Comparison of ENCODE assay signal across 8 cellular contexts in the genomic region with DNA sequence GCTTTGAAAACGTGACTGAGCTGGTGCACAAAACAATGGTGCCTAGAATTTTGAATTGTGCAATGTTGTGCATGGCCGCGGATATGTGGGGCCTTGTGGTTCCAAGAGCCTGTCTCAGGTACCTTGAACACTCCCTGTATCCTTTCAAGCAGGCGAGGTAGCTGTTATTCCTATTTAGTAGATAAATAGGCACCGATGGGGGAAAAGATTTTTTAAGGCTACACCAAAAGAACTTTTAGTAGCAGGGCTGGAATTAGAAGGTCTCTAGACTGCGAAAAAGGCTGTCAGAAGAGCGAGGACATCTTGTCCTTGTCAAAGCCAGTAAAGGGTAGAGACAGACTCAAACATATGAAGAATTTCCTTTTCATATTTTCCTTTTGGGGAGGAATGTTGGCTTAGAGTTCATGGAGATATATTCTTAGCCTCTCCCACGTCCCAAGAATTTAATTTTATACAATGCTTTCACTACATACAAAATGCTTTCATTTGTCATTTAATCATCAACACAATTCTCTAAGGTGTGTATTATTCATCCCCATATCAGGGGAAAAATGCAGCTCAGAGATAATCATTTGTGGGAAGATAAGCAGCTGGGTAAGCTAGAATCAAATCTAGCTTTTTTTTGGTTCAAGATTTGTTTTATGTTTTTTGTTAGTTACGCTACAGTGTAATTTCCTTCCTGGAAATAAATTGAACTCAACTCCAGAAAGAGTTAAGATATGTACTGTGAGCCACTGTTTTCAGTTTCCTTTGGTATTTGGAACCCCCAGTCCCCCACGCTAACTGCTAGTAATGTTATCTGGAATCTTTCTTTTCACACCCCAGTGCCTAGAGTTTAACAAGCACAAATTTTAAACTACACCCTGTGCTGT. TPM values are rescaled to one million over a fixed set of nuclear protein-coding genes. Genes with fewer than 3 reads are reported as not detected.
DNase-seq lines count a peak whose midpoint lies in the region; ATAC-seq, FAIRE-seq and TF ChIP-seq lines count a peak whose summit lies in the region.

No MANE protein-coding gene starts in this region.

- TF ChIP-seq RAD21 in HCT116 (IDR thresholded peaks at IDR 0.05; ENCODE audit: low read depth) = no peak
- no peak for TF ChIP-seq RAD21 in GM12878 (IDR thresholded peaks at IDR 0.05; ENCODE audit: insufficient read depth, low read depth, low read length)

- ATAC-seq in HCT116 = no peak
- ATAC-seq in GM12878 = peak; percentile 21
- ATAC-seq in HG02885 (IDR thresholded peaks at IDR 0.05; ENCODE audit: poor library complexity, unreplicated experiment) = no peak

- peak overlapping the region; percentile 96 to 100 (median 98) for H3K27ac Mint-ChIP-seq in immature natural killer cell

- H3K36me3 Mint-ChIP-seq in immature natural killer cell = peaks cover 26 to 35% (median 29%) of the 10 kb centered on the region in 3 donors

- H3K4me3 Mint-ChIP-seq in immature natural killer cell = peak overlapping the region; percentile 88 to 100 (median 99)

- H3K9me3 Mint-ChIP-seq in immature natural killer cell = no peaks in the 10 kb centered on the region

- no peak for DNase-seq in HCT116 (ENCODE audit: low read depth, low spot score)
- DNase-seq in RPMI8226 = peak; percentile 41
- no peak for DNase-seq in GM12878 (ENCODE audit: low read depth, low spot score)
- DNase-seq in immature natural killer cell = peak; percentile 41 to 56 (median 50)
- peak; percentile 66 for DNase-seq in small intestine
- DNase-seq in cortex of kidney (lab: John Stamatoyannopoulos, UW) = no peak

- H3K4me1 ChIP-seq in BLaER1 treated with 17β-estradiol and CSF1 and Interleukin-3, amounts not matched to agents 10 nM and 100 nM = peaks cover 46 to 62% (median 52%) of the 10 kb centered on the region in 10 experiments
- H3K4me1 ChIP-seq in HCT116 (ENCODE audit: control insufficient read depth in 1 of 2, insufficient read depth in 2 of 2, low read length in 2 of 2) (peaks cover 18 to 30% of the 10 kb centered on the region in 2 experiments), GM12878 (ENCODE audit: control insufficient read depth, insufficient read depth, low read length) (peaks cover 19% of the 10 kb centered on the region), small intestine (ENCODE audit: control insufficient read depth in 2 of 2, insufficient read depth in 1 of 2, low read depth in 1 of 2, low read length in 1 of 2) (peaks cover 0 to 8% of the 10 kb centered on the region in 2 donors)

- peaks cover 79% of the 10 kb centered on the region for H3K79me2 ChIP-seq in HCT116 (ENCODE audit: insufficient read depth, low read length)
- H3K79me2 ChIP-seq in GM12878 (ENCODE audit: control insufficient read depth, insufficient read depth, low read length) = peaks cover 68% of the 10 kb centered on the region

- no peak for FAIRE-seq in GM12878 (lab: Jason Lieb, UNC)
- no peak for FAIRE-seq in small intestine (lab: Jason Lieb, UNC)

- RAD21 ChIA-PET in HCT116 (lab: Charles Lee; ENCODE audit: low non-redundant PET in 1 of 2, low total read pairs in 2 of 2, uncharacterized antibody in 2 of 2, unreplicated experiment in 2 of 2) = no interaction called here
- RAD21 ChIA-PET in GM12878 (lab: Charles Lee; ENCODE audit: unreplicated experiment) = interaction anchor here (1.0 to 1.5 kb wide), 6 partner anchors 9 to 207 kb away, joined by 3 to 8 read pairs (median 3); no protein-coding TSS in a partner anchor

- intact Hi-C loops in HCT116 (cut with micrococcal nuclease) (no loop called here), GM12878 (cut with micrococcal nuclease; ENCODE audit: unreplicated experiment) (loop anchor here (5.0 to 10.0 kb wide), 2 partner anchors 341 to 1771 kb away; a partner anchor contains a TSS)

- POLR2A ChIA-PET in HCT116 (lab: Charles Lee) (interaction anchor here (1.6 kb wide), 1 partner anchor 9 kb away, joined by 5 read pairs; no protein-coding TSS in a partner anchor), GM12878 (lab: Charles Lee) (interaction anchor here (0.6 to 3.8 kb wide), 4 partner anchors 10 to 295 kb away, joined by 3 to 9 read pairs (median 3); no protein-coding TSS in a partner anchor)

- SMC1A ChIA-PET in GM12878 (lab: Charles Lee; ENCODE audit: uncharacterized antibody, unreplicated experiment) = interaction anchor here (0.7 to 1.9 kb wide), 9 partner anchors 9 to 318 kb away, joined by 3 to 7 read pairs (median 3); no protein-coding TSS in a partner anchor

- no peaks in the 10 kb centered on the region for H3K9me2 ChIP-seq in HCT116 (ENCODE audit: insufficient read depth)

- CTCF ChIA-PET in HCT116 (lab: Charles Lee) = no interaction called here
- CTCF ChIA-PET in GM12878 (lab: Yijun Ruan, JAX) = interaction anchor here (1.0 to 3.3 kb wide), 8 partner anchors 9 to 211 kb away, joined by 3 to 22 read pairs (median 6); no protein-coding TSS in a partner anchor

- peaks cover 0 to 16% (median 3%) of the 10 kb centered on the region in 11 experiments; a peak in 7 of 22 replicates for H3K9me3 ChIP-seq in BLaER1 treated with 17β-estradiol and CSF1 and Interleukin-3, amounts not matched to agents 10 nM and 100 nM (replicated peaks in 1 of 11)
- no peaks in the 10 kb centered on the region for H3K9me3 ChIP-seq in HCT116 (ENCODE audit: control insufficient read depth in 1 of 2, insufficient read depth in 1 of 2, low read depth in 1 of 2, low read length in 2 of 2)
- no peaks in the 10 kb centered on the region; the same call in 2 of the 3 replicates for H3K9me3 ChIP-seq in GM12878 (replicated peaks; ENCODE audit: control insufficient read depth, insufficient read depth, low read length)
- no peaks in the 10 kb centered on the region for H3K9me3 ChIP-seq in small intestine (ENCODE audit: control insufficient read depth, low read depth)

- peaks cover 23 to 37% (median 29%) of the 10 kb centered on the region in 3 donors for H3K27me3 Mint-ChIP-seq in immature natural killer cell (ENCODE audit: low read depth in 3 of 3)

- peaks cover 61 to 62% of the 10 kb centered on the region in 2 donors for H3K4me1 Mint-ChIP-seq in immature natural killer cell

- peak overlapping the region; percentile 98 to 100 (median 100) for H3K9ac ChIP-seq in BLaER1 treated with 17β-estradiol and CSF1 and Interleukin-3, amounts not matched to agents 10 nM and 100 nM
- H3K9ac ChIP-seq in HCT116 (ENCODE audit: low read length) (peak overlapping the region; percentile 100), GM12878 (ENCODE audit: control insufficient read depth, insufficient read depth, low read length) (peak overlapping the region; percentile 98)

- TF ChIP-seq POLR2A in HCT116 (IDR thresholded peaks at IDR 0.05; ENCODE audit: borderline replicate concordance, extremely low read depth, insufficient read depth, insufficient read length) = no peak
- TF ChIP-seq POLR2A in GM12878 (IDR thresholded peaks at IDR 0.05; ENCODE audit: low read depth, low read length) = no peak

- peaks cover 27 to 32% (median 31%) of the 10 kb centered on the region in 11 experiments for H3K36me3 ChIP-seq in BLaER1 treated with 17β-estradiol and CSF1 and Interleukin-3, amounts not matched to agents 10 nM and 100 nM
- H3K36me3 ChIP-seq in HCT116 (ENCODE audit: control insufficient read depth in 1 of 2, insufficient read depth in 2 of 2, low read length in 2 of 2) (peaks cover 12 to 38% of the 10 kb centered on the region in 2 experiments), GM12878 (ENCODE audit: control insufficient read depth in 2 of 2, insufficient read depth in 2 of 2, low read length in 1 of 2) (peaks cover 14 to 21% of the 10 kb centered on the region in 2 experiments), small intestine (ENCODE audit: control insufficient read depth in 2 of 2, insufficient read depth in 2 of 2, low read length in 2 of 2) (peaks cover 7 to 16% of the 10 kb centered on the region in 2 donors)

- H4K20me1 ChIP-seq in BLaER1 treated with 17β-estradiol and CSF1 and Interleukin-3, amounts not matched to agents 10 nM and 100 nM = peaks cover 32 to 34% (median 33%) of the 10 kb centered on the region in 11 experiments
- peaks cover 26% of the 10 kb centered on the region; the same call in 1 of the 2 replicates for H4K20me1 ChIP-seq in HCT116 (ENCODE audit: insufficient read depth)
- H4K20me1 ChIP-seq in GM12878 (ENCODE audit: control insufficient read depth, insufficient read depth) = peaks cover 15% of the 10 kb centered on the region; the same call in 1 of the 2 replicates

- H3K4me3 ChIP-seq in BLaER1 treated with 17β-estradiol and CSF1 and Interleukin-3, amounts not matched to agents 10 nM and 100 nM = peak overlapping the region; percentile 77 to 98 (median 90)
- peak overlapping the region; percentile 62 to 97 for H3K4me3 ChIP-seq in HCT116 (replicated peaks in 1 of 2; ENCODE audit: low read depth in 1 of 2, low read length in 2 of 2)
- peak overlapping the region; percentile 73 for H3K4me3 ChIP-seq in GM12878
- peak overlapping the region; percentile 64 to 90 for H3K4me3 ChIP-seq in small intestine (ENCODE audit: low read depth in 1 of 2, low read length in 2 of 2)

- WGBS in GM12878 (ENCODE audit: insufficient coverage, insufficient replicate concordance, low lambda C conversion rate, missing lambda C conversion rate) = under 1% methylated on average over 10 of the region's 10 CpGs
- 14 to 19% (median 15%) methylated on average over 10 of the region's 10 CpGs for WGBS in small intestine, 3 donors

- peak overlapping the region; percentile 69 to 95 (median 89) for H3K4me2 ChIP-seq in BLaER1 treated with 17β-estradiol and CSF1 and Interleukin-3, amounts not matched to agents 10 nM and 100 nM
- H3K4me2 ChIP-seq in HCT116 (ENCODE audit: low read length) = peak overlapping the region; percentile 85
- peak overlapping the region; percentile 98 for H3K4me2 ChIP-seq in GM12878 (ENCODE audit: control insufficient read depth, insufficient read depth)

- BruUV-seq in HCT116 (replicated peaks; lab: Mats Ljungman, UMichigan) (no TSS peak), GM12878 (replicated peaks; lab: Mats Ljungman, UMichigan) (no TSS peak)

- in situ Hi-C loops in GM12878 (cut with MboI) = loop anchor here (25.0 kb wide), 1 partner anchor 1601 kb away; a partner anchor contains a TSS

- TF ChIP-seq CTCF in HCT116 (IDR thresholded peaks at IDR 0.05 in 2 of 3, conservative IDR thresholded peaks at IDR 0.05 in 1 of 3; ENCODE audit: borderline replicate concordance in 1 of 3, insufficient read depth in 1 of 3, low read depth in 2 of 3, low read length in 2 of 3) (no peak), GM12878 (IDR thresholded peaks at IDR 0.05 in 2 of 3, conservative IDR thresholded peaks at IDR 0.05 in 1 of 3; ENCODE audit: control insufficient read depth in 2 of 3, extremely low read depth in 1 of 3, insufficient read depth in 1 of 3, low read depth in 3 of 3, low read length in 3 of 3) (no peak)

- 0 out of 4 replicates have a peak, but pooled peaks of 1 of the 2 experiments have one; percentile 7 for TF ChIP-seq EP300 in GM12878 (IDR thresholded peaks at IDR 0.05; ENCODE audit: borderline replicate concordance in 1 of 2, control insufficient read depth in 1 of 2, low read depth in 2 of 2, low read length in 2 of 2)

- H2AFZ ChIP-seq in HCT116 (ENCODE audit: low read depth, low read length, poor library complexity, severe bottlenecking) (no peak overlapping the region), GM12878 (ENCODE audit: control insufficient read depth, low read depth, low read length) (peak overlapping the region; percentile 46)

- peak overlapping the region; percentile 100 for H3K27ac ChIP-seq in BLaER1 treated with 17β-estradiol and CSF1 and Interleukin-3, amounts not matched to agents 10 nM and 100 nM
- H3K27ac ChIP-seq in HCT116 (ENCODE audit: low read depth, low read length) (peak overlapping the region; percentile 98), GM12878 (ENCODE audit: control insufficient read depth, insufficient read depth) (peak overlapping the region; percentile 100), small intestine (ENCODE audit: low read depth in 1 of 2, low read length in 1 of 2) (peak overlapping the region; percentile 100)

- no peaks in the 10 kb centered on the region for H3K27me3 ChIP-seq in BLaER1 treated with 17β-estradiol and CSF1 and Interleukin-3, amounts not matched to agents 10 nM and 100 nM
- H3K27me3 ChIP-seq in HCT116 (ENCODE audit: insufficient read depth, low read length) = no peaks in the 10 kb centered on the region
- H3K27me3 ChIP-seq in GM12878 (replicated peaks in 1 of 2; ENCODE audit: control insufficient read depth in 2 of 2, insufficient read depth in 2 of 2, low read length in 1 of 2) = no peaks in the 10 kb centered on the region
- H3K27me3 ChIP-seq in small intestine (ENCODE audit: control insufficient read depth in 2 of 2, insufficient read depth in 2 of 2, low read length in 2 of 2) = no peaks in the 10 kb centered on the region

RNA-seq across cellular contexts. Expression of a gene that starts 1.7 kb away (rescaled TPM):
- 1,301 TPM for total RNA-seq in HCT116 (2021; ENCODE audit: unreplicated experiment)
- polyA plus RNA-seq in HCT116 (2012) = 794 and 973 TPM in 2 replicates
- 799 and 807 TPM in 2 replicates for total RNA-seq in GM12878 (2013; cell fraction: nucleolus; rRNA removed)
- 2,142 and 2,298 TPM in 2 replicates for total RNA-seq in GM12878 (2014; rRNA removed)
- total RNA-seq in GM12878 (2014; rRNA removed; fragmentation: Illumina TruSeq; extraction: Trizol) = 2,450 and 2,735 TPM in 2 replicates
- 1,578 and 1,698 TPM in 2 replicates for total RNA-seq in GM12878 (2021)
- polyA plus RNA-seq in GM12878 (2011; ENCODE audit: low read depth) = 729 TPM
- 2,716 and 3,205 TPM in 2 replicates for polyA plus RNA-seq in GM12878 (2011; rRNA removed)
- 2,085 and 3,267 TPM in 2 replicates for polyA plus RNA-seq in GM12878 (2011; cell fraction: cytosol; rRNA removed)
- 2,060 and 2,197 TPM in 2 replicates for polyA plus RNA-seq in GM12878 (2011; cell fraction: nucleus; rRNA removed)
- 1,101 and 1,128 TPM in 2 replicates for polyA plus RNA-seq in GM12878 (2012)
- polyA plus RNA-seq in GM12878 (2014; fragmentation: Illumina TruSeq; extraction: Trizol) = 2,458 and 3,035 TPM in 2 replicates
- polyA plus RNA-seq in GM12878 (2014; fragmentation: Nextera tagmentation; extraction: Ambion mirVana) = 1,000 to 10,000 TPM; 1,190 to 1,772 TPM
- 1,683 and 2,365 TPM in 2 replicates for polyA plus RNA-seq in GM12878 (2014; rRNA removed)
- 1,000 to 10,000 TPM; 1,900 to 1,949 TPM for polyA plus RNA-seq in GM12878 (2016; fragmentation: Nextera tagmentation; extraction: Ambion mirVana)
- 3,706 and 4,126 TPM in 2 replicates for polyA minus RNA-seq in GM12878 (2011; rRNA and poly(A)+ RNA removed)
- 616 and 823 TPM in 2 replicates for polyA minus RNA-seq in GM12878 (2011; cell fraction: cytosol; rRNA and poly(A)+ RNA removed)
- 785 and 1,054 TPM in 2 replicates for polyA minus RNA-seq in GM12878 (2011; cell fraction: nucleus; rRNA and poly(A)+ RNA removed)
- polyA plus RNA-seq in immature natural killer cell = 1,000 to 10,000 TPM in 1 of 3 donors, 100 to 1,000 TPM in 2; 797 to 1,150 (median 908) TPM
- polyA plus RNA-seq in small intestine = 100 to 1,000 TPM; 389 to 590 (median 518) TPM

Comparison
In these comparisons a context has a peak if more than half of its experiments do, and no peak if none do; other contexts are left out.
1. DNase-seq: peak in RPMI8226 (single experiment), immature natural killer cell (3 of 3) and small intestine (single experiment); none in HCT116 (single experiment), GM12878 (single experiment) and cortex of kidney (single experiment).
2. Peak in every context shown above with its lines, with median percentiles within 50 percentile points of each other: H3K27ac ChIP-seq, H3K4me2 ChIP-seq, H3K4me3 ChIP-seq and H3K9ac ChIP-seq.